Comparison of ENCODE assay signal across 1 cellular context in genomic region chr16:15333969-15334368, GRCh38. TPM values are rescaled to one million over a fixed set of nuclear protein-coding genes. Genes with fewer than 3 reads are reported as not detected.
"Had no signal": no experiment of that assay in that cellular context is flagged by ENCODE, and none has a peak within 500 bp of the region (broad histone marks: within the 10 kb centered on the region; RNA-seq: fewer than 3 reads in every experiment).

No MANE protein-coding gene starts in this region.

RNA-seq across cellular contexts. Expression of gene NPIPA5, which starts 44.1 kb away (rescaled TPM):
- total RNA-seq: smooth muscle cell had no signal
